Comparison of ENCODE assay signal across 11 cellular contexts in genomic region chr17:76643553-76644148, GRCh38. TPM values are rescaled to one million over a fixed set of nuclear protein-coding genes. Genes with fewer than 3 reads are reported as not detected.
DNase-seq lines count a peak whose midpoint lies in the region; ATAC-seq and TF ChIP-seq lines count a peak whose summit lies in the region.
"Had no signal": no experiment of that assay in that cellular context is flagged by ENCODE, and none has a peak within 500 bp of the region (broad histone marks: within the 10 kb centered on the region; RNA-seq: fewer than 3 reads in every experiment).

Gene ST6GALNAC1, minus strand, starts transcription at chr17:76643757. Its CDS starts 119 bp downstream, at chr17:76643638.

- intact Hi-C loops in CD4-positive, alpha-beta T cell (cut with DNase I, micrococcal nuclease) = no loop called here

- POLR2A ChIA-PET in CD4-positive, alpha-beta T cell (lab: Charles Lee) = interaction anchor here (0.6 to 1.3 kb wide), 3 partner anchors 28 to 69 kb away, joined by 3 to 4 read pairs (median 3); no protein-coding TSS in a partner anchor
- POLR2A ChIA-PET in RWPE1 (lab: Yijun Ruan, JAX; ENCODE audit: low non-redundant PET) (no interaction called here), WTC11 (lab: Charles Lee) (no interaction called here)

- H3K4me1 Mint-ChIP-seq in CD4-positive, alpha-beta T cell (ENCODE audit: low read depth) = peaks cover 20% of the 10 kb centered on the region
- H3K4me1 Mint-ChIP-seq in WTC11 = peaks cover 14% of the 10 kb centered on the region
- H3K4me1 Mint-ChIP-seq: B cell had no signal

- H3K9me3 Mint-ChIP-seq in CD4-positive, alpha-beta T cell = peaks cover 3% of the 10 kb centered on the region
- no peaks in the 10 kb centered on the region for H3K9me3 Mint-ChIP-seq in WTC11

- peak within 1 kb of the TSS; percentile 65 for H3K4me3 Mint-ChIP-seq in CD4-positive, alpha-beta T cell
- H3K4me3 Mint-ChIP-seq in WTC11 = no peak within 1 kb of the TSS
- H3K4me3 Mint-ChIP-seq: B cell had no signal

- H3K36me3 Mint-ChIP-seq in CD4-positive, alpha-beta T cell (ENCODE audit: low read depth) = no peaks in the 10 kb centered on the region
- no peaks in the 10 kb centered on the region for H3K36me3 Mint-ChIP-seq in WTC11

- DNase-seq in CD4-positive, alpha-beta T cell = peak in 9 of 10 experiments; percentile 14 to 49 (median 35)
- DNase-seq in RWPE1 (ENCODE audit: low spot score) (no peak), caudate nucleus (lab: John Stamatoyannopoulos, UW) (no peak), mucosa of gallbladder (ENCODE audit: low spot score) (peak; percentile 76), WTC11 (ENCODE audit: low spot score) (no peak), GDM1 (lab: John Stamatoyannopoulos, UW) (no peak)
- DNase-seq: H7, NCI-H526 treated with DMSO at 0.1 percent for 48 hours had no signal

- CTCF ChIA-PET in CD4-positive, alpha-beta T cell (lab: Charles Lee) = interaction anchor here (1.1 kb wide), 1 partner anchor 37 kb away, joined by 7 read pairs; no protein-coding TSS in a partner anchor
- CTCF ChIA-PET in RWPE1 (lab: Yijun Ruan, JAX) (interaction anchor here (0.6 kb wide), 1 partner anchor 121 kb away, joined by 3 read pairs; no protein-coding TSS in a partner anchor), WTC11 (lab: Charles Lee) (interaction anchor here (1.0 to 1.3 kb wide), 2 partner anchors 20 to 185 kb away, joined by 3 to 4 read pairs; no protein-coding TSS in a partner anchor)

- no peak within 1 kb of the TSS for H3K27ac ChIP-seq in CD4-positive, alpha-beta T cell (ENCODE audit: low read depth, low read length)
- H3K27ac ChIP-seq in RWPE1 (0 out of 2 replicates have a peak within 1 kb of the TSS, but pooled peaks have one; percentile 5), caudate nucleus (ENCODE audit: low read depth, low read length) (peak within 1 kb of the TSS; percentile 52)

- no peaks in the 10 kb centered on the region for H3K9me3 ChIP-seq in CD4-positive, alpha-beta T cell (ENCODE audit: control insufficient read depth, low read length)

- ATAC-seq in CD4-positive, alpha-beta T cell (ENCODE audit: poor library complexity) = peak; percentile 95
- no peak for ATAC-seq in WTC11
- ATAC-seq in HG02571 (IDR thresholded peaks at IDR 0.05; ENCODE audit: unreplicated experiment) = no peak
- ATAC-seq in HG03460 (IDR thresholded peaks at IDR 0.05; ENCODE audit: unreplicated experiment) = no peak

- H3K27ac Mint-ChIP-seq in CD4-positive, alpha-beta T cell = peak within 1 kb of the TSS; percentile 33
- H3K27ac Mint-ChIP-seq in WTC11 = no peak within 1 kb of the TSS
- H3K27ac Mint-ChIP-seq: B cell had no signal

- H3K27me3 ChIP-seq in CD4-positive, alpha-beta T cell (ENCODE audit: control insufficient read depth, insufficient read depth, low read length) = no peaks in the 10 kb centered on the region

- TF ChIP-seq CTCF in CD4-positive, alpha-beta T cell (IDR thresholded peaks at IDR 0.05) = no peak
- TF ChIP-seq CTCF in RWPE1 (conservative IDR thresholded peaks at IDR 0.05; ENCODE audit: low read depth) = no peak
- no peak for TF ChIP-seq CTCF in WTC11 (IDR thresholded peaks at IDR 0.05)

- H3K27me3 Mint-ChIP-seq in CD4-positive, alpha-beta T cell = no peaks in the 10 kb centered on the region
- H3K27me3 Mint-ChIP-seq in WTC11 (ENCODE audit: low read depth) = no peaks in the 10 kb centered on the region; the same call in 1 of the 2 replicates

TF ChIP-seq in WTC11, 78 proteins besides CTCF, POLR2A, EP300 and RAD21:
- TF ChIP-seq STAT6 (CRISPR knock-in tag; conservative IDR thresholded peaks at IDR 0.05; ENCODE audit: low read depth) = no peak
- no peak for TF ChIP-seq NR1H2 (CRISPR knock-in tag; IDR thresholded peaks at IDR 0.05)
- TF ChIP-seq TEAD1 (CRISPR knock-in tag; IDR thresholded peaks at IDR 0.05) = no peak
- no peak for TF ChIP-seq ELF4 (CRISPR knock-in tag; IDR thresholded peaks at IDR 0.05; ENCODE audit: low read depth)
- no peak for TF ChIP-seq AR (CRISPR knock-in tag; IDR thresholded peaks at IDR 0.05)
- no peak for TF ChIP-seq USF2 (CRISPR knock-in tag; IDR thresholded peaks at IDR 0.05)
- no peak for TF ChIP-seq E2F1 (CRISPR knock-in tag; IDR thresholded peaks at IDR 0.05)
- TF ChIP-seq ZNF512 (CRISPR knock-in tag; IDR thresholded peaks at IDR 0.05; ENCODE audit: borderline replicate concordance) = no peak
- TF ChIP-seq OVOL2 (CRISPR knock-in tag; IDR thresholded peaks at IDR 0.05; ENCODE audit: borderline replicate concordance) = no peak
- no peak for TF ChIP-seq MXD4 (CRISPR knock-in tag; IDR thresholded peaks at IDR 0.05; ENCODE audit: borderline replicate concordance)
- TF ChIP-seq ZBTB21 (CRISPR knock-in tag; IDR thresholded peaks at IDR 0.05; ENCODE audit: borderline replicate concordance) = no peak
- no peak for TF ChIP-seq MYBL2 (CRISPR knock-in tag; IDR thresholded peaks at IDR 0.05)
- TF ChIP-seq ZMAT4 (CRISPR knock-in tag; IDR thresholded peaks at IDR 0.05) = no peak

RNA-seq across cellular contexts. Expression of gene ST6GALNAC1, which starts in this region (rescaled TPM):
- total RNA-seq in CD4-positive, alpha-beta T cell = 1 to 10 TPM; 1.8 to 2.5 TPM
- total RNA-seq in mucosa of gallbladder = 61.0 TPM
- total RNA-seq in WTC11 (2021) = 0.13 to 0.37 TPM (median 0.16 TPM) in 3 replicates
- total RNA-seq: B cell, H7 had no signal

Comparison
In these comparisons a context has a peak if more than half of its experiments do, and no peak if none do; other contexts are left out.
1. RNA of gene ST6GALNAC1 (total RNA-seq): 61.0 TPM in mucosa of gallbladder (single experiment); 1.8 to 2.5 TPM in CD4-positive, alpha-beta T cell and 0.13 to 0.37 TPM in WTC11; every median in the first group is over 10 times any median in the second.
2. DNase-seq: peak in CD4-positive, alpha-beta T cell (9 of 10) and mucosa of gallbladder (single experiment); none in RWPE1 (single experiment), caudate nucleus (0 of 61), WTC11 (single experiment) and GDM1 (single experiment).